In the genomic region with DNA sequence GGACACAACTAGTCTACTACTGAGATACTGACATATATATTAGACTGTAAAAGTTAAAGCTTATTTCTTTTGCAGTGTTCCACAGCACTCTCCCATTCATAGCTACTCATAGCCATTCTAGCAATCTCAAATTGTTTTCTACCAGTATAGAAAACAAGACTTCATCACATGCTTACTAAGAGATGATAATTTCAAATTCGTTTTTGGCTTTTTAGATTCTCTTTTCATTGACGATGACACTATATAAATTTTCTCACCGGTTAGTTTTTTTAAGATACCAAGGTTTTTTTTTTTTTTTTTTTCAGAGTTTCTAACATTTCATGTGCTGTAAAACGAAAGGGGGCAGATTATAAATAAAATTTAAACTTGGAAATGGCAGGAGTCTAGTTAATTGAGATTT, we compare ENCODE assay signal across 34 cellular contexts. TPM values are rescaled to one million over a fixed set of nuclear protein-coding genes. Genes with fewer than 3 reads are reported as not detected.
DNase-seq lines count a peak whose midpoint lies in the region; ATAC-seq, FAIRE-seq and TF ChIP-seq lines count a peak whose summit lies in the region.
"Had no signal": no experiment of that assay in that cellular context is flagged by ENCODE, and none has a peak within 500 bp of the region (broad histone marks: within the 10 kb centered on the region; RNA-seq: fewer than 3 reads in every experiment).

No MANE protein-coding gene starts in this region.

- no peaks in the 10 kb centered on the region for H3K9me3 Mint-ChIP-seq in activated T-cell treated with anti-CD3 and anti-CD28 coated beads, Interleukin-2, amount 50 U/mL, for 24 hours
- no peaks in the 10 kb centered on the region for H3K9me3 Mint-ChIP-seq in activated naive CD8-positive, alpha-beta T cell treated with anti-CD3 and anti-CD28 coated beads, Interleukin-2, amount 50 U/mL, for 24 hours
- no peaks in the 10 kb centered on the region for H3K9me3 Mint-ChIP-seq in natural killer cell treated with Interleukin-12 subunit alpha and Interleukin-12 subunit beta and Interleukin-15 and Interleukin-18, amount 100 ng/mL, for 72 hours
- H3K9me3 Mint-ChIP-seq in HFFc6, result no peaks in the 10 kb centered on the region
- H3K9me3 Mint-ChIP-seq: activated CD4-positive, alpha-beta memory T cell treated with anti-CD3 and anti-CD28 coated beads for 36 hours; activated naive CD4-positive, alpha-beta T cell treated with anti-CD3 and anti-CD28 coated beads for 36 hours; CD4-positive, CD25-positive, alpha-beta regulatory T cell had no signal

- H3K27me3 Mint-ChIP-seq in activated T-cell treated with anti-CD3 and anti-CD28 coated beads, Interleukin-2, amount 50 U/mL, for 24 hours, result no peaks in the 10 kb centered on the region
- no peaks in the 10 kb centered on the region for H3K27me3 Mint-ChIP-seq in activated naive CD8-positive, alpha-beta T cell treated with anti-CD3 and anti-CD28 coated beads, Interleukin-2, amount 50 U/mL, for 24 hours
- H3K27me3 Mint-ChIP-seq in natural killer cell treated with Interleukin-12 subunit alpha and Interleukin-12 subunit beta and Interleukin-15 and Interleukin-18, amount 100 ng/mL, for 72 hours, result no peaks in the 10 kb centered on the region
- peaks cover 38% of the 10 kb centered on the region for H3K27me3 Mint-ChIP-seq in HFFc6 (ENCODE audit: insufficient read depth)
- H3K27me3 Mint-ChIP-seq: activated CD4-positive, alpha-beta memory T cell treated with anti-CD3 and anti-CD28 coated beads for 36 hours; CD4-positive, CD25-positive, alpha-beta regulatory T cell had no signal

- H3K4me3 Mint-ChIP-seq in activated T-cell treated with anti-CD3 and anti-CD28 coated beads, Interleukin-2, amount 50 U/mL, for 24 hours, result no peak overlapping the region
- H3K4me3 Mint-ChIP-seq in activated naive CD8-positive, alpha-beta T cell treated with anti-CD3 and anti-CD28 coated beads, Interleukin-2, amount 50 U/mL, for 24 hours, result no peak overlapping the region
- H3K4me3 Mint-ChIP-seq in natural killer cell treated with Interleukin-12 subunit alpha and Interleukin-12 subunit beta and Interleukin-15 and Interleukin-18, amount 100 ng/mL, for 72 hours, result no peak overlapping the region
- H3K4me3 Mint-ChIP-seq in HFFc6, result no peak overlapping the region
- H3K4me3 Mint-ChIP-seq: activated CD4-positive, alpha-beta memory T cell treated with anti-CD3 and anti-CD28 coated beads for 36 hours; activated naive CD4-positive, alpha-beta T cell treated with anti-CD3 and anti-CD28 coated beads for 36 hours; CD4-positive, CD25-positive, alpha-beta regulatory T cell had no signal

- peaks cover 79% of the 10 kb centered on the region for H3K36me3 Mint-ChIP-seq in activated T-cell treated with anti-CD3 and anti-CD28 coated beads, Interleukin-2, amount 50 U/mL, for 24 hours (ENCODE audit: low read depth)
- peaks cover 37% of the 10 kb centered on the region for H3K36me3 Mint-ChIP-seq in activated naive CD8-positive, alpha-beta T cell treated with anti-CD3 and anti-CD28 coated beads, Interleukin-2, amount 50 U/mL, for 24 hours (ENCODE audit: low read depth)
- peaks cover 14% of the 10 kb centered on the region for H3K36me3 Mint-ChIP-seq in natural killer cell treated with Interleukin-12 subunit alpha and Interleukin-12 subunit beta and Interleukin-15 and Interleukin-18, amount 100 ng/mL, for 72 hours
- no peaks in the 10 kb centered on the region for H3K36me3 Mint-ChIP-seq in HFFc6 (ENCODE audit: low read depth)

- DNase-seq in activated T-cell treated with anti-CD3 and anti-CD28 coated beads, Interleukin-2, amount 50 U/mL, for 24 hours, result no peak
- DNase-seq in activated T-cell treated with anti-CD3 and anti-CD28 coated beads, Interleukin-2, amount 50 U/mL, for 1 hour, result no peak
- DNase-seq in activated naive CD8-positive, alpha-beta T cell treated with anti-CD3 and anti-CD28 coated beads, Interleukin-2, amount 50 U/mL, for 24 hours, result no peak
- DNase-seq in natural killer cell treated with Interleukin-12 subunit alpha and Interleukin-12 subunit beta and Interleukin-15 and Interleukin-18, amount 100 ng/mL, for 72 hours (ENCODE audit: low spot score), result no peak
- DNase-seq in HFFc6, result no peak
- DNase-seq: activated CD4-positive, alpha-beta memory T cell treated with anti-CD3 and anti-CD28 coated beads for 36 hours; activated CD4-positive, CD25-positive, alpha-beta regulatory T cell treated with anti-CD3 and anti-CD28 coated beads, Interleukin-2, amount 50 U/mL, for 72 hours; activated naive CD4-positive, alpha-beta T cell treated with anti-CD3 and anti-CD28 coated beads for 36 hours; CD4-positive, CD25-positive, alpha-beta regulatory T cell; DMS 273 treated with DMSO at 0.1 percent for 48 hours; EL; gastrocnemius medialis; GOT3; Karpas-422; left cardiac atrium; NCI-H1417 treated with DMSO at 0.1 percent for 48 hours; NCI-H2081; NCI-H526 treated with DMSO at 0.1 percent for 48 hours; ovary; retina; Right ventricle myocardium superior; stomach; uterus had no signal

- peak; percentile 65 for FAIRE-seq in G401.6 (lab: Jason Lieb, UNC)
- FAIRE-seq: endothelial cell of umbilical vein had no signal

- ATAC-seq in activated naive CD8-positive, alpha-beta T cell treated with anti-CD3 and anti-CD28 coated beads, Interleukin-2, amount 50 U/mL, for 24 hours, result no peak
- ATAC-seq in natural killer cell treated with Interleukin-12 subunit alpha and Interleukin-12 subunit beta and Interleukin-15 and Interleukin-18, amount 100 ng/mL, for 72 hours, result no peak
- ATAC-seq in HG03378 (IDR thresholded peaks at IDR 0.05; ENCODE audit: unreplicated experiment) (no peak), HG03025 (IDR thresholded peaks at IDR 0.05; ENCODE audit: low FRiP score, unreplicated experiment) (no peak)
- ATAC-seq: gastrocnemius medialis, left cardiac atrium, Panc1, SK-N-SH treated with all-trans-retinoic acid at 6 μM for 48 hours had no signal

- no peak for TF ChIP-seq CTCF in HFFc6 (IDR thresholded peaks at IDR 0.05)

- H3K27ac Mint-ChIP-seq in activated T-cell treated with anti-CD3 and anti-CD28 coated beads, Interleukin-2, amount 50 U/mL, for 24 hours, result peak overlapping the region; percentile 16
- H3K27ac Mint-ChIP-seq in activated naive CD8-positive, alpha-beta T cell treated with anti-CD3 and anti-CD28 coated beads, Interleukin-2, amount 50 U/mL, for 24 hours, result peak overlapping the region; percentile 41
- H3K27ac Mint-ChIP-seq in natural killer cell treated with Interleukin-12 subunit alpha and Interleukin-12 subunit beta and Interleukin-15 and Interleukin-18, amount 100 ng/mL, for 72 hours, result peak overlapping the region; percentile 22 to 78
- no peak overlapping the region for H3K27ac Mint-ChIP-seq in HFFc6
- H3K27ac Mint-ChIP-seq: activated CD4-positive, alpha-beta memory T cell treated with anti-CD3 and anti-CD28 coated beads for 36 hours; activated naive CD4-positive, alpha-beta T cell treated with anti-CD3 and anti-CD28 coated beads for 36 hours had no signal

- peaks cover 75% of the 10 kb centered on the region for H3K4me1 Mint-ChIP-seq in activated T-cell treated with anti-CD3 and anti-CD28 coated beads, Interleukin-2, amount 50 U/mL, for 24 hours (ENCODE audit: low read depth)
- H3K4me1 Mint-ChIP-seq in activated naive CD8-positive, alpha-beta T cell treated with anti-CD3 and anti-CD28 coated beads, Interleukin-2, amount 50 U/mL, for 24 hours, result peaks cover 80% of the 10 kb centered on the region
- H3K4me1 Mint-ChIP-seq in natural killer cell treated with Interleukin-12 subunit alpha and Interleukin-12 subunit beta and Interleukin-15 and Interleukin-18, amount 100 ng/mL, for 72 hours (ENCODE audit: low read depth in 2 of 2), result peaks cover 47 to 55% of the 10 kb centered on the region in 2 donors
- no peaks in the 10 kb centered on the region for H3K4me1 Mint-ChIP-seq in HFFc6 (ENCODE audit: low read depth)

RNA-seq across cellular contexts. Expression of a gene that starts 17.9 kb away (rescaled TPM):
- 10 to 100 TPM; 65.5 to 80.9 TPM for total RNA-seq in natural killer cell treated with Interleukin-12 subunit alpha and Interleukin-12 subunit beta and Interleukin-15 and Interleukin-18, amount 100 ng/mL, for 72 hours
- total RNA-seq in HFFc6 (2021; fragmentation: NEBNext Ultra II Directional; extraction: Animal tissue kit (Norgen Biotek cat#: 25700)), result not detected
- total RNA-seq: chondrocyte, endothelial cell of umbilical vein had no signal

RNA-seq across cellular contexts. Expression of a gene that starts 21.8 kb away (rescaled TPM):
- not detected for total RNA-seq in natural killer cell treated with Interleukin-12 subunit alpha and Interleukin-12 subunit beta and Interleukin-15 and Interleukin-18, amount 100 ng/mL, for 72 hours
- not detected for total RNA-seq in HFFc6 (2021; fragmentation: NEBNext Ultra II Directional; extraction: Animal tissue kit (Norgen Biotek cat#: 25700))
- total RNA-seq: activated naive CD4-positive, alpha-beta T cell treated with anti-CD3 and anti-CD28 coated beads for 36 hours; CD4-positive, CD25-positive, alpha-beta regulatory T cell; chondrocyte; endothelial cell of umbilical vein; gastrocnemius medialis; left cardiac atrium; lung; mononuclear cell; ovary; Right ventricle myocardium superior; skeletal muscle tissue; stomach; T-helper 2 cell treated with Interferon-gamma antibody and Interleukin-4, amounts not matched to agents 100 ng/mL and 5 ng/mL, for 36 hours; uterus had no signal

Comparison
In these comparisons a context has a peak if more than half of its experiments do, and no peak if none do; other contexts are left out.
1. RNA of a gene that starts 17.9 kb away (total RNA-seq): 65.5 to 80.9 TPM in natural killer cell treated with Interleukin-12 subunit alpha and Interleukin-12 subunit beta and Interleukin-15 and Interleukin-18, amount 100 ng/mL, for 72 hours; not detected in HFFc6; every median in the first group is over 10 times any median in the second.